ENCODE assay signal across 32 cellular contexts in the genomic region with DNA sequence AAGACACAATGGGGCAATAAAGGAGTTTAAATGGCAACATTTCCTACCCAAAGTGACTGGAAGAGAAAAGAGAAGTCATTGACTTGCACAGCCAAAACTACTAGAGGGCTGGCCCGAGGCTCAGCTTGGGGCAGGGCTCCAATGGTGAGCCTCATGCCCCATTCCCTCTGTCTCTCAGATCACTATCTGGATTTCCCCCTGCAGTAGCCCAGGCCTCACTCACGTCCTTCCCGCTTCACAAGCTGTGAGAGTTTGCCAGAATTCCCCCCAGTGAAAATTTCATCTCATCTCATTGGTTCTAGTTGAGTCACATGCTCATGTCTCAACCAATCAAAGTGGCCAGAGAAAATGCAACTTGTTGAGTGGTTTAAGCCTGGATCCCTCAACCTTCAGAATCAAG.
A peak's percentile ranks its signal among the peaks of the same experiment; 100 is the strongest.
DNase-seq lines count a peak whose midpoint lies in the region; ATAC-seq and TF ChIP-seq lines count a peak whose summit lies in the region.
"Had no signal": no experiment of that assay in that cellular context is flagged by ENCODE, and none has a peak within 500 bp of the region (broad histone marks: within the 10 kb centered on the region; RNA-seq: fewer than 3 reads in every experiment).

No MANE protein-coding gene starts in this region.

- H3K27ac Mint-ChIP-seq in CD8-positive, alpha-beta memory T cell, result no peak overlapping the region
- H3K27ac Mint-ChIP-seq: activated T-helper 17 cell treated with anti-CD3 and anti-CD28 coated beads, Interleukin-2, amount 50 U/mL, for 72 hours; CD8-positive, alpha-beta T cell; natural killer cell; stimulated activated memory B cell treated with anti-CD40 and anti-IgM and Interleukin-4, amounts not matched to agents 10 μg/mL and 1 μg/mL and 100 μg/mL, for 72 hours had no signal

- peaks cover 8 to 25% of the 10 kb centered on the region in 2 experiments for H3K4me1 ChIP-seq in neutrophil (ENCODE audit: control insufficient read depth in 1 of 2, insufficient read depth in 1 of 2, low read depth in 1 of 2, low read length in 1 of 2)
- H3K4me1 ChIP-seq in CD8-positive, alpha-beta memory T cell (ENCODE audit: insufficient read depth, low read length), result no peaks in the 10 kb centered on the region
- H3K4me1 ChIP-seq: BE2C, psoas muscle had no signal

- peaks cover 4 to 7% of the 10 kb centered on the region in 2 donors for H3K27me3 Mint-ChIP-seq in CD8-positive, alpha-beta memory T cell
- H3K27me3 Mint-ChIP-seq: activated T-helper 17 cell treated with anti-CD3 and anti-CD28 coated beads, Interleukin-2, amount 50 U/mL, for 72 hours had no signal

- POLR2A ChIA-PET in CD8-positive, alpha-beta memory T cell (lab: Charles Lee), result no interaction called here

- no peak for ATAC-seq in HG03439 (IDR thresholded peaks at IDR 0.05; ENCODE audit: unreplicated experiment)
- ATAC-seq: activated T-helper 17 cell treated with anti-CD3 and anti-CD28 coated beads, Interleukin-2, amount 50 U/mL, for 72 hours; CD8-positive, alpha-beta T cell; GM12878; natural killer cell; PC-3; stimulated activated memory B cell treated with anti-CD40 and anti-IgM and Interleukin-4, amounts not matched to agents 10 μg/mL and 1 μg/mL and 100 μg/mL, for 72 hours had no signal

- TF ChIP-seq CTCF in HL-60 (IDR thresholded peaks at IDR 0.05; ENCODE audit: insufficient read depth, low read length) (no peak), NB4 (IDR thresholded peaks at IDR 0.05; ENCODE audit: low read depth, low read length) (no peak), neutrophil (IDR thresholded peaks at IDR 0.05) (no peak)

- H3K36me3 Mint-ChIP-seq in CD8-positive, alpha-beta memory T cell, result no peaks in the 10 kb centered on the region
- H3K36me3 Mint-ChIP-seq: CD8-positive, alpha-beta T cell; natural killer cell; stimulated activated memory B cell treated with anti-CD40 and anti-IgM and Interleukin-4, amounts not matched to agents 10 μg/mL and 1 μg/mL and 100 μg/mL, for 72 hours had no signal

- H3K27ac ChIP-seq in HL-60 (replicated peaks) (no peak overlapping the region), neutrophil (peak overlapping the region; percentile 74)
- no peak overlapping the region for H3K27ac ChIP-seq in CD8-positive, alpha-beta memory T cell (ENCODE audit: low read depth, low read length)
- H3K27ac ChIP-seq: psoas muscle, WERI-Rb-1 had no signal

- no peak overlapping the region for H3K4me3 ChIP-seq in HL-60 (replicated peaks; ENCODE audit: insufficient read depth, low read length)
- H3K4me3 ChIP-seq in NB4 (ENCODE audit: low read depth, low read length), result no peak overlapping the region
- H3K4me3 ChIP-seq in neutrophil (ENCODE audit: low read depth in 1 of 2, low read length in 1 of 2), result no peak overlapping the region
- H3K4me3 ChIP-seq in CD8-positive, alpha-beta memory T cell (ENCODE audit: low read length), result no peak overlapping the region
- H3K4me3 ChIP-seq: GM12878, lung, MG63, psoas muscle had no signal

- H3K27me3 ChIP-seq in HL-60 (ENCODE audit: insufficient read depth, poor library complexity, severe bottlenecking) (no peaks in the 10 kb centered on the region), neutrophil (no peaks in the 10 kb centered on the region)
- H3K27me3 ChIP-seq in CD8-positive, alpha-beta memory T cell (ENCODE audit: insufficient read depth, low read length, poor library complexity, severe bottlenecking), result no peaks in the 10 kb centered on the region
- H3K27me3 ChIP-seq: BE2C, MG63 had no signal

- no peaks in the 10 kb centered on the region for H3K9me3 ChIP-seq in neutrophil
- no peaks in the 10 kb centered on the region for H3K9me3 ChIP-seq in CD8-positive, alpha-beta memory T cell (ENCODE audit: low read length)
- H3K9me3 ChIP-seq: BE2C, MG63, psoas muscle had no signal

- CTCF ChIA-PET in CD8-positive, alpha-beta memory T cell (lab: Charles Lee), result no interaction called here

- H3K4me3 Mint-ChIP-seq in CD8-positive, alpha-beta memory T cell, result no peak overlapping the region
- H3K4me3 Mint-ChIP-seq: activated T-helper 17 cell treated with anti-CD3 and anti-CD28 coated beads, Interleukin-2, amount 50 U/mL, for 72 hours; CD8-positive, alpha-beta T cell; natural killer cell; stimulated activated memory B cell treated with anti-CD40 and anti-IgM and Interleukin-4, amounts not matched to agents 10 μg/mL and 1 μg/mL and 100 μg/mL, for 72 hours had no signal

- DNase-seq in HL-60 (ENCODE audit: low read depth in 1 of 2, low spot score in 1 of 2) (peak; percentile 2 to 32), NB4 (ENCODE audit: low read depth) (peak; percentile 23), SKM-1 (lab: John Stamatoyannopoulos, UW; ENCODE audit: unreplicated experiment) (peak; percentile 1), SW 1271 (lab: John Stamatoyannopoulos, UW) (no peak)
- DNase-seq in CD8-positive, alpha-beta memory T cell, result no peak
- no peak for DNase-seq in stimulated activated CD4-positive, alpha-beta T cell treated with anti-CD3 and anti-CD28 coated beads, Interleukin-2, amount 100 ng/mL, for 48 hours
- DNase-seq: ACHN; activated CD4-positive, alpha-beta T cell treated with anti-CD3 and anti-CD28 coated beads for 48 hours; activated naive CD4-positive, alpha-beta T cell treated with anti-CD3 and anti-CD28 coated beads, Interleukin-2, amount 50 U/mL, for 16 hours; BE2C; CD8-positive, alpha-beta T cell; EL; foreskin melanocyte; KG1; MG63; natural killer cell; NCI-H146; NCI-H2107; NCI-H446; NCI-H774; PC-3; psoas muscle; substantia nigra; T1000; trophoblast cell; WERI-Rb-1 had no signal

- TF ChIP-seq POLR2A in NB4 (IDR thresholded peaks at IDR 0.05; ENCODE audit: extremely low read depth, insufficient read length), result no peak

- peaks cover 0 to 5% (median 0%) of the 10 kb centered on the region in 5 donors for H3K9me3 Mint-ChIP-seq in CD8-positive, alpha-beta memory T cell
- H3K9me3 Mint-ChIP-seq: activated T-helper 17 cell treated with anti-CD3 and anti-CD28 coated beads, Interleukin-2, amount 50 U/mL, for 72 hours; CD8-positive, alpha-beta T cell; stimulated activated memory B cell treated with anti-CD40 and anti-IgM and Interleukin-4, amounts not matched to agents 10 μg/mL and 1 μg/mL and 100 μg/mL, for 72 hours had no signal

- no peaks in the 10 kb centered on the region for H3K4me1 Mint-ChIP-seq in CD8-positive, alpha-beta memory T cell
- H3K4me1 Mint-ChIP-seq: activated T-helper 17 cell treated with anti-CD3 and anti-CD28 coated beads, Interleukin-2, amount 50 U/mL, for 72 hours; natural killer cell; stimulated activated memory B cell treated with anti-CD40 and anti-IgM and Interleukin-4, amounts not matched to agents 10 μg/mL and 1 μg/mL and 100 μg/mL, for 72 hours had no signal

- no peaks in the 10 kb centered on the region for H3K36me3 ChIP-seq in neutrophil
- no peaks in the 10 kb centered on the region for H3K36me3 ChIP-seq in CD8-positive, alpha-beta memory T cell (ENCODE audit: insufficient read depth, low read length)
- H3K36me3 ChIP-seq: BE2C, MG63, WERI-Rb-1 had no signal

Comparison
In these comparisons a context has a peak if more than half of its experiments do, and no peak if none do; other contexts are left out.
1. DNase-seq: peak in HL-60 (2 of 2), NB4 (single experiment) and SKM-1 (single experiment); none in CD8-positive, alpha-beta memory T cell (0 of 5), SW 1271 (0 of 2) and stimulated activated CD4-positive, alpha-beta T cell treated with anti-CD3 and anti-CD28 coated beads, Interleukin-2, amount 100 ng/mL, for 48 hours (0 of 2).